ENCODE assay signal across 8 cellular contexts in the genomic region with DNA sequence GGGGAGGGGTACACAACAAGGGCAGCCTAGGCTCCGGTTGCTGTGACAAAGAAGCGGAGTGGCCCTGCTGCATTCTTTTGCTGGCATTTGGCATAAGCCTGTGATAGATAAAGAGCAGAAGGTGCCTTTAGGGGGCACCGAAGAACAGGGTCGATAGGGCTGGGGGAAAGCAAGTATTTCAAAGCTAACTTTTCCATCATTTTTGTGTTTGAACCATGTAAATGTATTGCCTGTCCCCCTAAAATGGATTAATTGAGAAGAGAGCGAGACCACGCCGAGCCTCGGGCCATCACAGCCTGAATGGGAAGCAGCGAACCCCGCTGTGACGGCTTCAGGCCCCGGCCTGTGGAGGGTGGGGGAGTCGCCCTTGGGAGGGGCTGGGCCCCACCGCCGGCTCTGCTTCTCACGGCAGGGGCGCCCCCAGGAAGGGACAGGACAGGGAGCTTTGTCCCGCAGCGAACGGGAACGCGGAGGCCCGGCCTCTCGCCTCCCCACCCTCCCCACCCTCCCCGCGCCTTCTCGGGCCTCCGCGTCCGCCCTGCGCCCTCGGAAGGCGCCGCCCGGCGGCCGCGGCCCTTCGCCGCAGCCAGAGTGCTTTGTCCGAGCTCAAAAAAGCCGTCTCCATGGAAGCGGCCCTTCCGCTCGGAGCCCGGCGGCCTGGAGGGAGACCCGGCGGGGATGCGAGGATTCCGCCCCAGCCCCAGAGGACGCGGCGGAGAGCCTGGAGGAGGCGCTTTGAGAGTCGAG. TPM values are rescaled to one million over a fixed set of nuclear protein-coding genes. Genes with fewer than 3 reads are reported as not detected.
DNase-seq lines count a peak whose midpoint lies in the region; ATAC-seq, FAIRE-seq and TF ChIP-seq lines count a peak whose summit lies in the region.

No MANE protein-coding gene starts in this region.

- H3K9ac ChIP-seq in NT2/D1 (ENCODE audit: insufficient read length, low read depth) (peak overlapping the region; percentile 86), endothelial cell of umbilical vein (replicated peaks; ENCODE audit: extremely low read depth, insufficient read depth, low read length) (no peak overlapping the region), mesenchymal stem cell (ENCODE audit: low read length) (peak overlapping the region; percentile 79)

- TF ChIP-seq CTCF in endothelial cell of umbilical vein (IDR thresholded peaks at IDR 0.05; ENCODE audit: extremely low read depth in 1 of 2, insufficient read depth in 1 of 2, low read depth in 1 of 2, low read length in 2 of 2) = peak; percentile 29 to 61
- peak in 3 of 6 experiments; percentile 22 to 48 (median 23) for TF ChIP-seq CTCF in upper lobe of left lung (IDR thresholded peaks at IDR 0.05)

- no peak overlapping the region for H2AK5ac ChIP-seq in mesenchymal stem cell (ENCODE audit: low read length, severe bottlenecking)

- no peak overlapping the region for H3K27ac ChIP-seq in endothelial cell of umbilical vein (ENCODE audit: insufficient read depth, low read depth, low read length)
- H3K27ac ChIP-seq in mesenchymal stem cell (ENCODE audit: low read length, poor library complexity, severe bottlenecking) = no peak overlapping the region
- H3K27ac ChIP-seq in upper lobe of left lung = peak overlapping the region; percentile 58 to 78 (median 71)

- no peak for FAIRE-seq in endothelial cell of umbilical vein (lab: Jason Lieb, UNC)

- peak overlapping the region; percentile 75 for H3K4me2 ChIP-seq in endothelial cell of umbilical vein (ENCODE audit: insufficient read depth, low read length)
- H3K4me2 ChIP-seq in mesenchymal stem cell (ENCODE audit: low read length, poor library complexity, severe bottlenecking) = peak overlapping the region; percentile 83

- no peaks in the 10 kb centered on the region for H3K79me2 ChIP-seq in endothelial cell of umbilical vein (ENCODE audit: control insufficient read depth, insufficient read depth, low read length)

- H3K4me3 ChIP-seq in NT2/D1 (ENCODE audit: insufficient read length, low read depth) = peak overlapping the region; percentile 59
- H3K4me3 ChIP-seq in endothelial cell of umbilical vein (replicated peaks in 1 of 3; ENCODE audit: insufficient read depth in 1 of 3, low read depth in 1 of 3, low read length in 3 of 3) = peak overlapping the region in 2 of 3 experiments; percentile 31 to 34
- H3K4me3 ChIP-seq in mesenchymal stem cell (ENCODE audit: insufficient read depth in 1 of 2, low read depth in 1 of 2, low read length in 2 of 2) = peak overlapping the region; percentile 53 to 71
- peak overlapping the region; percentile 22 to 53 (median 44) for H3K4me3 ChIP-seq in upper lobe of left lung

- no peak overlapping the region for H3K14ac ChIP-seq in mesenchymal stem cell (ENCODE audit: low read length in 2 of 2)

- no peak overlapping the region for H3K4ac ChIP-seq in mesenchymal stem cell (ENCODE audit: low read depth in 1 of 2, low read length in 2 of 2)

- no peak overlapping the region for H3K23ac ChIP-seq in mesenchymal stem cell (ENCODE audit: low read length in 2 of 2)

- H2AFZ ChIP-seq in endothelial cell of umbilical vein (ENCODE audit: low read depth, low read length) = peak overlapping the region; percentile 87
- H2AFZ ChIP-seq in mesenchymal stem cell (ENCODE audit: low read depth, low read length) = no peak overlapping the region

- H3K36me3 ChIP-seq in NT2/D1 (ENCODE audit: insufficient read depth, insufficient read length, low read length) (no peaks in the 10 kb centered on the region), endothelial cell of umbilical vein (ENCODE audit: control insufficient read depth in 2 of 2, extremely low read depth in 1 of 2, insufficient read depth in 2 of 2, low read length in 2 of 2) (no peaks in the 10 kb centered on the region), mesenchymal stem cell (ENCODE audit: control insufficient read depth in 1 of 2, insufficient read depth in 2 of 2, low read depth in 1 of 2, low read length in 2 of 2) (no peaks in the 10 kb centered on the region), upper lobe of left lung (no peaks in the 10 kb centered on the region)

- H3K4me1 ChIP-seq in NT2/D1 (ENCODE audit: insufficient read depth, insufficient read length) = peaks cover 11% of the 10 kb centered on the region
- H3K4me1 ChIP-seq in endothelial cell of umbilical vein (ENCODE audit: control insufficient read depth, extremely low read depth, insufficient read depth, low read length) = peaks cover 11% of the 10 kb centered on the region
- peaks cover 15% of the 10 kb centered on the region for H3K4me1 ChIP-seq in mesenchymal stem cell (ENCODE audit: control insufficient read depth, insufficient read depth, low read depth, low read length)
- peaks cover 11 to 23% (median 21%) of the 10 kb centered on the region in 4 donors for H3K4me1 ChIP-seq in upper lobe of left lung

- dilution Hi-C loops in endothelial cell of umbilical vein (cut with MboI; ENCODE audit: extremely low pct_ligation_motif_present, low sequenced_read_pairs) = no loop called here

- CTCF ChIA-PET in endothelial cell of umbilical vein (lab: Charles Lee) = interaction anchor here (0.6 to 1.8 kb wide), 8 partner anchors 12 to 176 kb away, joined by 3 to 30 read pairs (median 3); no protein-coding TSS in a partner anchor

- peaks cover 51% of the 10 kb centered on the region; the same call in 1 of the 2 replicates for H3K9me3 ChIP-seq in NT2/D1 (ENCODE audit: insufficient read depth, low read length)
- H3K9me3 ChIP-seq in endothelial cell of umbilical vein (replicated peaks; ENCODE audit: control insufficient read depth, insufficient read depth, low read length) = no peaks in the 10 kb centered on the region
- H3K9me3 ChIP-seq in mesenchymal stem cell (ENCODE audit: control insufficient read depth, low read length) = no peaks in the 10 kb centered on the region
- no peaks in the 10 kb centered on the region for H3K9me3 ChIP-seq in upper lobe of left lung

- H3K18ac ChIP-seq in mesenchymal stem cell (ENCODE audit: low read depth in 1 of 2, low read length in 2 of 2) = peak overlapping the region; percentile 26 to 46

- no TSS peak for BruUV-seq in endothelial cell of umbilical vein (replicated peaks; lab: Mats Ljungman, UMichigan)

- H2BK5ac ChIP-seq in mesenchymal stem cell (ENCODE audit: low read depth, low read length, poor library complexity, severe bottlenecking) = no peak overlapping the region

- H3K27me3 ChIP-seq in NT2/D1 (ENCODE audit: insufficient read depth, insufficient read length) (peaks cover 17% of the 10 kb centered on the region), endothelial cell of umbilical vein (ENCODE audit: control insufficient read depth in 2 of 2, insufficient read depth in 2 of 2, low read length in 2 of 2) (peaks cover 24 to 29% of the 10 kb centered on the region in 2 experiments), mesenchymal stem cell (ENCODE audit: control insufficient read depth in 1 of 2, insufficient read depth in 1 of 2, low read length in 2 of 2) (peaks cover 0 to 32% of the 10 kb centered on the region in 2 experiments), upper lobe of left lung (peaks cover 0 to 13% (median 2%) of the 10 kb centered on the region in 4 donors)

- TF ChIP-seq POLR2A in endothelial cell of umbilical vein (IDR thresholded peaks at IDR 0.05; ENCODE audit: low read depth, low read length) (no peak), upper lobe of left lung (IDR thresholded peaks at IDR 0.05) (no peak), GM18505 (IDR thresholded peaks at IDR 0.05; ENCODE audit: borderline replicate concordance, extremely low read depth, insufficient read depth, insufficient read length) (no peak)

- H4K20me1 ChIP-seq in endothelial cell of umbilical vein (replicated peaks; ENCODE audit: control insufficient read depth, extremely low read depth, insufficient read depth, low read length) = no peaks in the 10 kb centered on the region

- DNase-seq in NOMO-1 treated with DMSO at 0.1 percent for 48 hours (lab: John Stamatoyannopoulos, UW; ENCODE audit: unreplicated experiment) (peak; percentile 1), NOMO-1 (lab: John Stamatoyannopoulos, UW; ENCODE audit: unreplicated experiment in 2 of 2) (no peak), NT2/D1 (ENCODE audit: low read depth, low spot score) (peak; percentile 79), endothelial cell of umbilical vein (ENCODE audit: low read depth, low spot score) (peak; percentile 47), mesenchymal stem cell (peak; percentile 66), upper lobe of left lung (peak; percentile 45 to 91)

- TF ChIP-seq EP300 in upper lobe of left lung (IDR thresholded peaks at IDR 0.05) = no peak

- WGBS in mesenchymal stem cell = 1% methylated on average over 51 of the region's 56 CpGs
- WGBS in upper lobe of left lung, 2 donors = 3 to 8% methylated on average over 9 to 53 of the region's 56 CpGs

- H4K91ac ChIP-seq in mesenchymal stem cell (ENCODE audit: low read length) = no peak overlapping the region

- no peaks in the 10 kb centered on the region for H3K79me1 ChIP-seq in mesenchymal stem cell (replicated peaks; ENCODE audit: low read length, poor library complexity, severe bottlenecking)

- H2BK15ac ChIP-seq in mesenchymal stem cell (ENCODE audit: low read depth, poor library complexity, severe bottlenecking) = peak overlapping the region; percentile 99

- intact Hi-C loops in endothelial cell of umbilical vein (cut with micrococcal nuclease) = loop anchor here (1.0 to 5.0 kb wide), 2 partner anchors 15 to 81 kb away; no protein-coding TSS in a partner anchor

- H4K8ac ChIP-seq in mesenchymal stem cell (ENCODE audit: low read length) = peak overlapping the region; percentile 79

- H2BK120ac ChIP-seq in mesenchymal stem cell (ENCODE audit: low read depth, low read length) = peak overlapping the region; percentile 67

- POLR2A ChIA-PET in endothelial cell of umbilical vein (lab: Charles Lee) = no interaction called here

- H2BK12ac ChIP-seq in mesenchymal stem cell (ENCODE audit: low read length in 2 of 2) = peak overlapping the region in 1 of 2 experiments; percentile 34

- no peaks in the 10 kb centered on the region for H3K9me1 ChIP-seq in endothelial cell of umbilical vein (replicated peaks; ENCODE audit: control insufficient read depth, extremely low read depth, insufficient read depth, low read length)

- ATAC-seq in upper lobe of left lung (ENCODE audit: low FRiP score in 2 of 2) = peak; percentile 62 to 80
- ATAC-seq in GM18505 (IDR thresholded peaks at IDR 0.05; ENCODE audit: unreplicated experiment) = no peak
- no peak for ATAC-seq in GM18511 (IDR thresholded peaks at IDR 0.05; ENCODE audit: unreplicated experiment)

RNA-seq across cellular contexts. Expression of gene ALDH1L1, which starts 32.4 kb away (rescaled TPM):
- total RNA-seq in endothelial cell of umbilical vein (not detected in 2 replicates), upper lobe of left lung (10 to 100 TPM in 1 of 6 donors, 1 to 10 TPM in 5; 2.4 to 11.5 (median 4.7) TPM)
- polyA plus RNA-seq in endothelial cell of umbilical vein = not detected in 2 replicates
- not detected in 2 replicates for polyA plus RNA-seq in endothelial cell of umbilical vein (2011; cell fraction: cytosol; rRNA removed)
- polyA plus RNA-seq in endothelial cell of umbilical vein (2011; cell fraction: nucleus; rRNA removed) = not detected in 2 replicates
- polyA plus RNA-seq in endothelial cell of umbilical vein (2012) = not detected in 2 replicates
- not detected in 2 replicates for polyA minus RNA-seq in endothelial cell of umbilical vein
- not detected for polyA minus RNA-seq in endothelial cell of umbilical vein (2011; cell fraction: cytosol; rRNA and poly(A)+ RNA removed)
- not detected in 2 replicates for polyA minus RNA-seq in endothelial cell of umbilical vein (2011; cell fraction: nucleus; rRNA and poly(A)+ RNA removed)
- polyA plus RNA-seq in mesenchymal stem cell (2013, experiment 1 of 2) = 0.08 TPM
- polyA plus RNA-seq in mesenchymal stem cell (2013, experiment 2 of 2) = not detected

Comparison
In these comparisons a context has a peak if more than half of its experiments do, and no peak if none do; other contexts are left out.
1. DNase-seq: peak in NOMO-1 treated with DMSO at 0.1 percent for 48 hours (single experiment), NT2/D1 (single experiment), endothelial cell of umbilical vein (single experiment), mesenchymal stem cell (single experiment) and upper lobe of left lung (2 of 2); none in NOMO-1 (0 of 2).
2. H3K27ac ChIP-seq: peak in upper lobe of left lung (4 of 4); none in endothelial cell of umbilical vein (single experiment) and mesenchymal stem cell (single experiment).
3. ATAC-seq: peak in upper lobe of left lung (2 of 2); none in GM18505 (single experiment) and GM18511 (single experiment).
4. Peak in every context shown above with its lines, with median percentiles within 50 percentile points of each other: H3K4me3 ChIP-seq.